20 cellular contexts compared by ENCODE assay signal in genomic region chr10:47248436-47249090, GRCh38. TPM values are rescaled to one million over a fixed set of nuclear protein-coding genes. Genes with fewer than 3 reads are reported as not detected.
A peak's percentile ranks its signal among the peaks of the same experiment; 100 is the strongest.
DNase-seq lines count a peak whose midpoint lies in the region; ATAC-seq and TF ChIP-seq lines count a peak whose summit lies in the region.
"Had no signal": no experiment of that assay in that cellular context is flagged by ENCODE, and none has a peak within 500 bp of the region (broad histone marks: within the 10 kb centered on the region; RNA-seq: fewer than 3 reads in every experiment).

No MANE protein-coding gene starts in this region.

- no peak overlapping the region for H3K4me2 ChIP-seq in H9 (ENCODE audit: insufficient read depth, insufficient read length, low read length)

- no peak overlapping the region for H2AK5ac ChIP-seq in H9 (ENCODE audit: insufficient read length, low read length)

- no peak overlapping the region for H4K5ac ChIP-seq in H9 (ENCODE audit: insufficient read length, low read depth, low read length)

- H3K14ac ChIP-seq in H9 (ENCODE audit: insufficient read depth, low read length), result no peak overlapping the region

- no peak for TF ChIP-seq EP300 in upper lobe of left lung (IDR thresholded peaks at IDR 0.05)

- H3K23ac ChIP-seq in H9 (ENCODE audit: insufficient read length, low read depth, low read length), result no peak overlapping the region

- H3K9ac ChIP-seq in H9 (ENCODE audit: extremely low read depth, insufficient read length, low read length), result no peak overlapping the region
- no peak overlapping the region for H3K9ac ChIP-seq in endodermal cell (ENCODE audit: extremely low read depth, low read length, poor library complexity, severe bottlenecking)

- no peak overlapping the region for H2BK5ac ChIP-seq in H9 (ENCODE audit: insufficient read length, low read length)

- no peak overlapping the region for H3T11ph ChIP-seq in H9 (ENCODE audit: low read length)

- H3K4me1 ChIP-seq in H9 (ENCODE audit: insufficient read depth, low read length), result no peaks in the 10 kb centered on the region
- H3K4me1 ChIP-seq in endodermal cell (ENCODE audit: control insufficient read depth, insufficient read depth, low read length), result no peaks in the 10 kb centered on the region
- no peaks in the 10 kb centered on the region for H3K4me1 ChIP-seq in upper lobe of left lung
- H3K4me1 ChIP-seq: HAP-1 had no signal

- H2AFZ ChIP-seq in H9 (ENCODE audit: low read length), result no peak overlapping the region

- no peaks in the 10 kb centered on the region for H3K27me3 ChIP-seq in H9 (ENCODE audit: insufficient read depth, low read length)
- no peaks in the 10 kb centered on the region for H3K27me3 ChIP-seq in endodermal cell (ENCODE audit: control insufficient read depth, insufficient read depth, low read length, poor library complexity, severe bottlenecking)
- H3K27me3 ChIP-seq in upper lobe of left lung, result no peaks in the 10 kb centered on the region

- no CpG with 5 or more reads among the region's 6 CpGs for WGBS in H9 (ENCODE audit: extremely low coverage, insufficient read length, low lambda C conversion rate)
- WGBS in endodermal cell (ENCODE audit: insufficient coverage in 1 of 2, insufficient read length in 1 of 2), 2 experiments, result 90 to 92% methylated on average over 3 to 6 of the region's 6 CpGs
- 78 to 85% methylated on average over 5 to 6 of the region's 6 CpGs for WGBS in upper lobe of left lung, 2 donors

- H3K4me1 Mint-ChIP-seq in activated CD4-positive, alpha-beta memory T cell treated with anti-CD3 and anti-CD28 coated beads, Interleukin-2, amount 10 ng/mL, durations not matched to agents 7 days and 5 days, result no peaks in the 10 kb centered on the region
- H3K4me1 Mint-ChIP-seq in activated CD4-positive, alpha-beta memory T cell treated with anti-CD3 and anti-CD28 coated beads for 36 hours (ENCODE audit: low read depth), result peaks cover 3% of the 10 kb centered on the region
- H3K4me1 Mint-ChIP-seq in H9 (peaks cover 0 to 2% of the 10 kb centered on the region in 2 experiments; a peak in 1 of 4 replicates), endodermal cell (no peaks in the 10 kb centered on the region), osteocyte (ENCODE audit: unreplicated experiment) (no peaks in the 10 kb centered on the region)

- H2BK20ac ChIP-seq in H9 (ENCODE audit: low read depth, low read length, poor library complexity, severe bottlenecking), result no peak overlapping the region

- H3K18ac ChIP-seq in H9 (ENCODE audit: insufficient read length, low read depth, low read length), result no peak overlapping the region

- no peak overlapping the region for H3K4ac ChIP-seq in H9 (ENCODE audit: low read depth, low read length)

- no peaks in the 10 kb centered on the region for H3K79me2 ChIP-seq in H9 (ENCODE audit: insufficient read depth, low read length)

- no peak for TF ChIP-seq CTCF in H9 (conservative IDR thresholded peaks at IDR 0.05)
- TF ChIP-seq CTCF in endodermal cell (conservative IDR thresholded peaks at IDR 0.05), result no peak
- TF ChIP-seq CTCF in osteocyte (IDR thresholded peaks at IDR 0.05), result no peak
- no peak for TF ChIP-seq CTCF in upper lobe of left lung (IDR thresholded peaks at IDR 0.05)

- no peaks in the 10 kb centered on the region for H3K79me1 ChIP-seq in H9 (ENCODE audit: insufficient read depth, low read depth, low read length, poor library complexity, severe bottlenecking)

- ATAC-seq in HG02870 (IDR thresholded peaks at IDR 0.05; ENCODE audit: unreplicated experiment) (no peak), upper lobe of left lung (ENCODE audit: low FRiP score in 2 of 2) (no peak), HG03135 (IDR thresholded peaks at IDR 0.05; ENCODE audit: unreplicated experiment) (no peak)

- no peak overlapping the region for H2BK15ac ChIP-seq in H9 (ENCODE audit: low read depth, low read length)

- no peak overlapping the region for H3K27ac Mint-ChIP-seq in activated CD4-positive, alpha-beta memory T cell treated with anti-CD3 and anti-CD28 coated beads, Interleukin-2, amount 10 ng/mL, durations not matched to agents 7 days and 5 days
- no peak overlapping the region for H3K27ac Mint-ChIP-seq in activated CD4-positive, alpha-beta memory T cell treated with anti-CD3 and anti-CD28 coated beads for 36 hours
- H3K27ac Mint-ChIP-seq in H9 (peak overlapping the region in 1 of 3 experiments; percentile 37; a peak in 1 of 7 replicates), endodermal cell (no peak overlapping the region), osteocyte (ENCODE audit: unreplicated experiment) (no peak overlapping the region)

- H3K4me3 Mint-ChIP-seq in activated CD4-positive, alpha-beta memory T cell treated with anti-CD3 and anti-CD28 coated beads, Interleukin-2, amount 10 ng/mL, durations not matched to agents 7 days and 5 days, result no peak overlapping the region
- H3K4me3 Mint-ChIP-seq in activated CD4-positive, alpha-beta memory T cell treated with anti-CD3 and anti-CD28 coated beads for 36 hours, result no peak overlapping the region
- H3K4me3 Mint-ChIP-seq in H9 (no peak overlapping the region), endodermal cell (no peak overlapping the region), osteocyte (ENCODE audit: unreplicated experiment) (no peak overlapping the region)

- H3K36me3 ChIP-seq in endodermal cell (ENCODE audit: control insufficient read depth, insufficient read depth, low read length), result no peaks in the 10 kb centered on the region
- no peaks in the 10 kb centered on the region for H3K36me3 ChIP-seq in upper lobe of left lung
- H3K36me3 ChIP-seq: HAP-1 had no signal

- H3K9me3 ChIP-seq in H9 (ENCODE audit: control insufficient read depth, low read depth, low read length), result no peaks in the 10 kb centered on the region
- H3K9me3 ChIP-seq in endodermal cell (ENCODE audit: control insufficient read depth, low read length), result no peaks in the 10 kb centered on the region
- H3K9me3 ChIP-seq in upper lobe of left lung, result no peaks in the 10 kb centered on the region
- H3K9me3 ChIP-seq: HAP-1 had no signal

- CTCF ChIA-PET in activated CD4-positive, alpha-beta memory T cell treated with anti-CD3 and anti-CD28 coated beads, Interleukin-2, amount 10 ng/mL, durations not matched to agents 7 days and 5 days (lab: Charles Lee), result no interaction called here
- CTCF ChIA-PET in activated CD4-positive, alpha-beta memory T cell treated with anti-CD3 and anti-CD28 coated beads for 36 hours (lab: Charles Lee), result interaction anchor here (0.9 kb wide), 1 partner anchor 16 kb away, joined by 3 read pairs; no protein-coding TSS in a partner anchor

- no peaks in the 10 kb centered on the region for H3K36me3 Mint-ChIP-seq in activated CD4-positive, alpha-beta memory T cell treated with anti-CD3 and anti-CD28 coated beads, Interleukin-2, amount 10 ng/mL, durations not matched to agents 7 days and 5 days (ENCODE audit: low read depth)
- H3K36me3 Mint-ChIP-seq in activated CD4-positive, alpha-beta memory T cell treated with anti-CD3 and anti-CD28 coated beads for 36 hours, result no peaks in the 10 kb centered on the region
- no peaks in the 10 kb centered on the region for H3K36me3 Mint-ChIP-seq in H9 (ENCODE audit: insufficient read depth in 1 of 3, low read depth in 3 of 3)
- no peaks in the 10 kb centered on the region for H3K36me3 Mint-ChIP-seq in endodermal cell (ENCODE audit: low read depth)
- no peaks in the 10 kb centered on the region for H3K36me3 Mint-ChIP-seq in osteocyte (ENCODE audit: unreplicated experiment)

- H3K23me2 ChIP-seq in H9 (ENCODE audit: insufficient read length, low read depth, low read length, poor library complexity, severe bottlenecking), result no peaks in the 10 kb centered on the region

- H2BK120ac ChIP-seq in H9 (ENCODE audit: low read depth, low read length, poor library complexity, severe bottlenecking), result no peak overlapping the region

- H2BK12ac ChIP-seq in H9 (ENCODE audit: insufficient read length, low read depth, low read length), result no peak overlapping the region

- POLR2A ChIA-PET in activated CD4-positive, alpha-beta memory T cell treated with anti-CD3 and anti-CD28 coated beads, Interleukin-2, amount 10 ng/mL, durations not matched to agents 7 days and 5 days (lab: Charles Lee), result no interaction called here
- POLR2A ChIA-PET in activated CD4-positive, alpha-beta memory T cell treated with anti-CD3 and anti-CD28 coated beads for 36 hours (lab: Charles Lee), result no interaction called here

- H3K4me3 ChIP-seq in endodermal cell (ENCODE audit: low read length) (no peak overlapping the region), upper lobe of left lung (no peak overlapping the region)
- H3K4me3 ChIP-seq: HAP-1 had no signal

- TF ChIP-seq POLR2A in upper lobe of left lung (IDR thresholded peaks at IDR 0.05), result no peak

- H4K91ac ChIP-seq in H9 (ENCODE audit: insufficient read length, low read depth, low read length), result no peak overlapping the region

- no peak overlapping the region for H4K8ac ChIP-seq in H9 (replicated peaks; ENCODE audit: insufficient read length, low read depth, low read length)

- no peak overlapping the region for H3K56ac ChIP-seq in H9 (ENCODE audit: insufficient read length, low read depth, low read length)

- DNase-seq in activated CD4-positive, alpha-beta memory T cell treated with anti-CD3 and anti-CD28 coated beads, Interleukin-2, amount 10 ng/mL, durations not matched to agents 7 days and 5 days, result peak; percentile 4
- no peak for DNase-seq in activated CD4-positive, alpha-beta memory T cell treated with anti-CD3 and anti-CD28 coated beads for 36 hours
- DNase-seq in H9 (peak; percentile 7), endodermal cell (peak; percentile 16), osteocyte (ENCODE audit: extremely low spot score, unreplicated experiment) (peak; percentile 76), upper lobe of left lung (no peak)
- DNase-seq: 8988T, DMS79, NCI-H1417, NCI-H187, NCI-H2107, NCI-H2227 treated with DMSO at 0.1 percent for 48 hours, NCI-H524, NCI-H82, OCI-M1, SHP77 had no signal

- intact Hi-C loops in activated CD4-positive, alpha-beta memory T cell treated with anti-CD3 and anti-CD28 coated beads for 36 hours (cut with micrococcal nuclease), result no loop called here

- H3K27ac ChIP-seq in H9 (ENCODE audit: insufficient read length, low read depth, low read length) (no peak overlapping the region), endodermal cell (ENCODE audit: low read depth, low read length) (no peak overlapping the region), upper lobe of left lung (no peak overlapping the region)

- no peaks in the 10 kb centered on the region for H4K20me1 ChIP-seq in H9 (ENCODE audit: control insufficient read depth, insufficient read depth, insufficient read length)

- H3K9me3 Mint-ChIP-seq in activated CD4-positive, alpha-beta memory T cell treated with anti-CD3 and anti-CD28 coated beads, Interleukin-2, amount 10 ng/mL, durations not matched to agents 7 days and 5 days, result no peaks in the 10 kb centered on the region
- H3K9me3 Mint-ChIP-seq in activated CD4-positive, alpha-beta memory T cell treated with anti-CD3 and anti-CD28 coated beads for 36 hours, result no peaks in the 10 kb centered on the region
- H3K9me3 Mint-ChIP-seq in H9 (no peaks in the 10 kb centered on the region), endodermal cell (no peaks in the 10 kb centered on the region), osteocyte (ENCODE audit: unreplicated experiment) (no peaks in the 10 kb centered on the region)
- H3K9me3 Mint-ChIP-seq: CD14-positive monocyte had no signal

- no peaks in the 10 kb centered on the region for H3K27me3 Mint-ChIP-seq in activated CD4-positive, alpha-beta memory T cell treated with anti-CD3 and anti-CD28 coated beads, Interleukin-2, amount 10 ng/mL, durations not matched to agents 7 days and 5 days
- H3K27me3 Mint-ChIP-seq in activated CD4-positive, alpha-beta memory T cell treated with anti-CD3 and anti-CD28 coated beads for 36 hours, result no peaks in the 10 kb centered on the region
- H3K27me3 Mint-ChIP-seq in H9 (ENCODE audit: low read depth) (peaks cover 2% of the 10 kb centered on the region; the same call in 1 of the 2 replicates), endodermal cell (ENCODE audit: insufficient read depth) (peaks cover 8% of the 10 kb centered on the region), osteocyte (ENCODE audit: unreplicated experiment) (peaks cover 14% of the 10 kb centered on the region)

RNA-seq across cellular contexts. Expression of gene GDF10, which starts 51.4 kb away (rescaled TPM):
- total RNA-seq in activated CD4-positive, alpha-beta memory T cell treated with anti-CD3 and anti-CD28 coated beads, Interleukin-2, amount 10 ng/mL, durations not matched to agents 7 days and 5 days, result not detected
- under 1 TPM; 0.50 to 0.56 TPM for total RNA-seq in activated CD4-positive, alpha-beta memory T cell treated with anti-CD3 and anti-CD28 coated beads for 36 hours
- total RNA-seq in H9 (2021) (0.20 TPM in 1 of 2 replicates, not detected in the other), endodermal cell (not detected), osteocyte (not detected in 2 replicates), upper lobe of left lung (10 to 100 TPM in 2 of 6 donors, 1 to 10 TPM in 4; 1.8 to 23.4 (median 7.8) TPM)
- 12.8 TPM for polyA plus RNA-seq in endodermal cell (2013, experiment 1 of 2)
- 8.9 TPM for polyA plus RNA-seq in endodermal cell (2013, experiment 2 of 2)
- polyA plus RNA-seq: CD14-positive monocyte had no signal

Comparison
In these comparisons a context has a peak if more than half of its experiments do, and no peak if none do; other contexts are left out.
1. DNase-seq: peak in activated CD4-positive, alpha-beta memory T cell treated with anti-CD3 and anti-CD28 coated beads, Interleukin-2, amount 10 ng/mL, durations not matched to agents 7 days and 5 days (single experiment), H9 (single experiment), endodermal cell (single experiment) and osteocyte (single experiment); none in activated CD4-positive, alpha-beta memory T cell treated with anti-CD3 and anti-CD28 coated beads for 36 hours (single experiment) and upper lobe of left lung (0 of 2).